Comparison of ENCODE assay signal across 8 cellular contexts in the genomic region with DNA sequence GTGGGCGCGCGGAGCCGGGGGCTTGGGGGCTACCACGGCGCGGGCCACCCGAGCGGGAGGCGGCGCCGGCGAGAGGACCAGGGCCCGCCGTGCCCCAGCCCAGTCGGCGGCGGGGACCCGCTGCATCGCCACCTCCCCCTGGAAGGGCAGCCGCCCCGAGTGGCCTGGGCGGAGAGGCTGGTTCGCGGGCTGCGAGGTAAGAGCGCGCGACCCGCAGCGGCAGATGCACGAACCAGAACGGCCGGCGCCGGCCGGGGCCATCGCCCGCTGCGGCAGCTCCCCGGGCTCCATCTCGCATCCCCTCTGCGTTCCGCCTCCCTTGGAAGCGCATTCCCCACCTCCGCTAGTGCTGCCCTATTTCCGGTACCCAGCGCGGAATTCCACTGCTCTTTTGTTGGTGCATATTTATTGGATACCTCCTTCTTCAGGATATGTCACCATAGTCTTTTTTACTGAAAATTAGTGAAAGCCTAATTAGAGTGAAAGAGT. TPM values are rescaled to one million over a fixed set of nuclear protein-coding genes. Genes with fewer than 3 reads are reported as not detected.
DNase-seq lines count a peak whose midpoint lies in the region; ATAC-seq, FAIRE-seq and TF ChIP-seq lines count a peak whose summit lies in the region.

No MANE protein-coding gene starts in this region.

- H3K27ac ChIP-seq in HCT116 (ENCODE audit: low read depth, low read length) (peak overlapping the region; percentile 67), endothelial cell of umbilical vein (ENCODE audit: insufficient read depth, low read depth, low read length) (peak overlapping the region; percentile 68), mesenchymal stem cell (ENCODE audit: low read length, poor library complexity, severe bottlenecking) (peak overlapping the region; percentile 29), substantia nigra (ENCODE audit: low read depth, low read length, poor library complexity, severe bottlenecking) (peak overlapping the region; percentile 81)

- H2AFZ ChIP-seq in HCT116 (ENCODE audit: low read depth, low read length, poor library complexity, severe bottlenecking), result no peak overlapping the region
- peak overlapping the region; percentile 79 for H2AFZ ChIP-seq in endothelial cell of umbilical vein (ENCODE audit: low read depth, low read length)
- peak overlapping the region; percentile 69 for H2AFZ ChIP-seq in mesenchymal stem cell (ENCODE audit: low read depth, low read length)

- RAD21 ChIA-PET in HCT116 (lab: Charles Lee; ENCODE audit: low non-redundant PET in 1 of 2, low total read pairs in 2 of 2, uncharacterized antibody in 2 of 2, unreplicated experiment in 2 of 2), result no interaction called here

- no TSS peak for BruUV-seq in HCT116 (replicated peaks; lab: Mats Ljungman, UMichigan)
- BruUV-seq in endothelial cell of umbilical vein (replicated peaks; lab: Mats Ljungman, UMichigan), result TSS peak; percentile 73

- TF ChIP-seq POLR2A in HCT116 (IDR thresholded peaks at IDR 0.05; ENCODE audit: borderline replicate concordance, extremely low read depth, insufficient read depth, insufficient read length), result no peak
- no peak for TF ChIP-seq POLR2A in endothelial cell of umbilical vein (IDR thresholded peaks at IDR 0.05; ENCODE audit: low read depth, low read length)

- intact Hi-C loops in HCT116 (cut with micrococcal nuclease) (no loop called here), endothelial cell of umbilical vein (cut with micrococcal nuclease) (loop anchor here (1.0 to 5.0 kb wide), 3 partner anchors 10 to 99 kb away; no protein-coding TSS in a partner anchor)

- H3K4me2 ChIP-seq in HCT116 (ENCODE audit: low read length), result peak overlapping the region; percentile 85
- peak overlapping the region; percentile 86 for H3K4me2 ChIP-seq in endothelial cell of umbilical vein (ENCODE audit: insufficient read depth, low read length)
- peak overlapping the region; percentile 81 for H3K4me2 ChIP-seq in mesenchymal stem cell (ENCODE audit: low read length, poor library complexity, severe bottlenecking)

- H3K79me2 ChIP-seq in HCT116 (ENCODE audit: insufficient read depth, low read length) (peaks cover 49% of the 10 kb centered on the region), endothelial cell of umbilical vein (ENCODE audit: control insufficient read depth, insufficient read depth, low read length) (peaks cover 51% of the 10 kb centered on the region)

- H3K4ac ChIP-seq in mesenchymal stem cell (ENCODE audit: low read depth in 1 of 2, low read length in 2 of 2), result peak overlapping the region; percentile 27 to 75

- H3K27me3 ChIP-seq in HCT116 (ENCODE audit: insufficient read depth, low read length) (no peaks in the 10 kb centered on the region), endothelial cell of umbilical vein (ENCODE audit: control insufficient read depth in 2 of 2, insufficient read depth in 2 of 2, low read length in 2 of 2) (no peaks in the 10 kb centered on the region), mesenchymal stem cell (ENCODE audit: control insufficient read depth in 1 of 2, insufficient read depth in 1 of 2, low read length in 2 of 2) (no peaks in the 10 kb centered on the region)

- no peaks in the 10 kb centered on the region for H3K36me3 ChIP-seq in HCT116 (ENCODE audit: control insufficient read depth in 1 of 2, insufficient read depth in 2 of 2, low read length in 2 of 2)
- H3K36me3 ChIP-seq in endothelial cell of umbilical vein (ENCODE audit: control insufficient read depth in 2 of 2, extremely low read depth in 1 of 2, insufficient read depth in 2 of 2, low read length in 2 of 2), result no peaks in the 10 kb centered on the region
- no peaks in the 10 kb centered on the region for H3K36me3 ChIP-seq in mesenchymal stem cell (ENCODE audit: control insufficient read depth in 1 of 2, insufficient read depth in 2 of 2, low read depth in 1 of 2, low read length in 2 of 2)

- peak overlapping the region in 1 of 2 experiments; percentile 93 for H3K14ac ChIP-seq in mesenchymal stem cell (ENCODE audit: low read length in 2 of 2)

- H3K9me1 ChIP-seq in endothelial cell of umbilical vein (replicated peaks; ENCODE audit: control insufficient read depth, extremely low read depth, insufficient read depth, low read length), result no peaks in the 10 kb centered on the region

- TF ChIP-seq CTCF in HCT116 (IDR thresholded peaks at IDR 0.05 in 2 of 3, conservative IDR thresholded peaks at IDR 0.05 in 1 of 3; ENCODE audit: borderline replicate concordance in 1 of 3, insufficient read depth in 1 of 3, low read depth in 2 of 3, low read length in 2 of 3), result no peak
- TF ChIP-seq CTCF in endothelial cell of umbilical vein (IDR thresholded peaks at IDR 0.05; ENCODE audit: extremely low read depth in 1 of 2, insufficient read depth in 1 of 2, low read depth in 1 of 2, low read length in 2 of 2), result no peak

- H3K79me1 ChIP-seq in mesenchymal stem cell (replicated peaks; ENCODE audit: low read length, poor library complexity, severe bottlenecking), result no peaks in the 10 kb centered on the region

- no peak for DNase-seq in activated CD4-positive, CD25-positive, alpha-beta regulatory T cell (lab: John Stamatoyannopoulos, UW)
- DNase-seq in HCT116 (ENCODE audit: low read depth, low spot score), result no peak
- peak; percentile 34 for DNase-seq in LoVo (ENCODE audit: low spot score)
- DNase-seq in activated CD4-positive, alpha-beta T cell treated with anti-CD3 and anti-CD28 coated beads for 48 hours, result peak; percentile 46
- peak; percentile 56 for DNase-seq in endothelial cell of umbilical vein (ENCODE audit: low read depth, low spot score)
- peak; percentile 62 for DNase-seq in mesenchymal stem cell
- peak in 39 of 49 donors; percentile 8 to 67 (median 35) for DNase-seq in substantia nigra (lab: John Stamatoyannopoulos, UW)

- peak overlapping the region; percentile 29 for H4K91ac ChIP-seq in mesenchymal stem cell (ENCODE audit: low read length)

- WGBS in mesenchymal stem cell, result 1% methylated on average over 32 of the region's 49 CpGs

- H4K20me1 ChIP-seq in HCT116 (ENCODE audit: insufficient read depth) (no peaks in the 10 kb centered on the region; the same call in 1 of the 2 replicates), endothelial cell of umbilical vein (replicated peaks; ENCODE audit: control insufficient read depth, extremely low read depth, insufficient read depth, low read length) (no peaks in the 10 kb centered on the region)

- peak overlapping the region; percentile 16 for H2BK15ac ChIP-seq in mesenchymal stem cell (ENCODE audit: low read depth, poor library complexity, severe bottlenecking)

- peak overlapping the region; percentile 67 for H2BK5ac ChIP-seq in mesenchymal stem cell (ENCODE audit: low read depth, low read length, poor library complexity, severe bottlenecking)

- ATAC-seq in activated CD4-positive, CD25-positive, alpha-beta regulatory T cell treated with anti-CD3 and anti-CD28 coated beads, Interleukin-2, amount 50 U/mL, for 24 hours, result peak; percentile 9 to 11
- peak; percentile 59 for ATAC-seq in HCT116

- H3K4me3 ChIP-seq in HCT116 (replicated peaks in 1 of 2; ENCODE audit: low read depth in 1 of 2, low read length in 2 of 2) (peak overlapping the region; percentile 64 to 73), endothelial cell of umbilical vein (replicated peaks in 1 of 3; ENCODE audit: insufficient read depth in 1 of 3, low read depth in 1 of 3, low read length in 3 of 3) (peak overlapping the region; percentile 66 to 89 (median 88)), mesenchymal stem cell (ENCODE audit: insufficient read depth in 1 of 2, low read depth in 1 of 2, low read length in 2 of 2) (peak overlapping the region; percentile 77 to 89)

- H2BK12ac ChIP-seq in mesenchymal stem cell (ENCODE audit: low read length in 2 of 2), result peak overlapping the region in 1 of 2 experiments; percentile 12

- POLR2A ChIA-PET in HCT116 (lab: Charles Lee), result no interaction called here
- POLR2A ChIA-PET in endothelial cell of umbilical vein (lab: Charles Lee), result no interaction called here

- peaks cover 5 to 18% of the 10 kb centered on the region in 2 experiments; a peak in 3 of 4 replicates for H3K4me1 ChIP-seq in HCT116 (ENCODE audit: control insufficient read depth in 1 of 2, insufficient read depth in 2 of 2, low read length in 2 of 2)
- H3K4me1 ChIP-seq in endothelial cell of umbilical vein (ENCODE audit: control insufficient read depth, extremely low read depth, insufficient read depth, low read length), result peaks cover 29% of the 10 kb centered on the region
- peaks cover 1% of the 10 kb centered on the region for H3K4me1 ChIP-seq in mesenchymal stem cell (ENCODE audit: control insufficient read depth, insufficient read depth, low read depth, low read length)

- FAIRE-seq in endothelial cell of umbilical vein (lab: Jason Lieb, UNC), result peak; percentile 83

- dilution Hi-C loops in endothelial cell of umbilical vein (cut with MboI; ENCODE audit: extremely low pct_ligation_motif_present, low sequenced_read_pairs), result no loop called here

- H2BK120ac ChIP-seq in mesenchymal stem cell (ENCODE audit: low read depth, low read length), result peak overlapping the region; percentile 80

- no peak overlapping the region for H2AK5ac ChIP-seq in mesenchymal stem cell (ENCODE audit: low read length, severe bottlenecking)

- H4K8ac ChIP-seq in mesenchymal stem cell (ENCODE audit: low read length), result peak overlapping the region; percentile 10

- no peaks in the 10 kb centered on the region for H3K9me2 ChIP-seq in HCT116 (ENCODE audit: insufficient read depth)

- peak overlapping the region; percentile 66 for H3K9ac ChIP-seq in HCT116 (ENCODE audit: low read length)
- peak overlapping the region; percentile 93 for H3K9ac ChIP-seq in endothelial cell of umbilical vein (replicated peaks; ENCODE audit: extremely low read depth, insufficient read depth, low read length)
- peak overlapping the region; percentile 90 for H3K9ac ChIP-seq in mesenchymal stem cell (ENCODE audit: low read length)

- peak overlapping the region; percentile 73 to 77 for H3K18ac ChIP-seq in mesenchymal stem cell (ENCODE audit: low read depth in 1 of 2, low read length in 2 of 2)

- H3K9me3 ChIP-seq in HCT116 (ENCODE audit: control insufficient read depth in 1 of 2, insufficient read depth in 1 of 2, low read depth in 1 of 2, low read length in 2 of 2) (no peaks in the 10 kb centered on the region), endothelial cell of umbilical vein (replicated peaks; ENCODE audit: control insufficient read depth, insufficient read depth, low read length) (no peaks in the 10 kb centered on the region), mesenchymal stem cell (ENCODE audit: control insufficient read depth, low read length) (no peaks in the 10 kb centered on the region)

- H3K23ac ChIP-seq in mesenchymal stem cell (ENCODE audit: low read length in 2 of 2), result peak overlapping the region in 1 of 2 experiments; percentile 2

- no peak for TF ChIP-seq RAD21 in HCT116 (IDR thresholded peaks at IDR 0.05; ENCODE audit: low read depth)

- CTCF ChIA-PET in HCT116 (lab: Charles Lee), result no interaction called here
- CTCF ChIA-PET in endothelial cell of umbilical vein (lab: Charles Lee), result interaction anchor here (1.0 to 2.8 kb wide), 3 partner anchors 25 to 204 kb away, joined by 4 to 15 read pairs (median 8); no protein-coding TSS in a partner anchor

RNA-seq across cellular contexts. Expression of a gene that starts 0.7 kb away (rescaled TPM):
- 10.1 TPM for total RNA-seq in HCT116 (2021; ENCODE audit: unreplicated experiment)
- 6.1 and 6.3 TPM in 2 replicates for polyA plus RNA-seq in HCT116 (2012)
- total RNA-seq in endothelial cell of umbilical vein, result 27.0 and 33.5 TPM in 2 replicates
- 15.2 and 23.1 TPM in 2 replicates for polyA plus RNA-seq in endothelial cell of umbilical vein
- polyA plus RNA-seq in endothelial cell of umbilical vein (2011; cell fraction: cytosol; rRNA removed), result 17.7 and 18.4 TPM in 2 replicates
- 114 and 154 TPM in 2 replicates for polyA plus RNA-seq in endothelial cell of umbilical vein (2011; cell fraction: nucleus; rRNA removed)
- 19.0 and 19.3 TPM in 2 replicates for polyA plus RNA-seq in endothelial cell of umbilical vein (2012)
- 69.5 and 73.2 TPM in 2 replicates for polyA minus RNA-seq in endothelial cell of umbilical vein
- polyA minus RNA-seq in endothelial cell of umbilical vein (2011; cell fraction: cytosol; rRNA and poly(A)+ RNA removed), result 4.4 TPM
- 71.2 and 90.9 TPM in 2 replicates for polyA minus RNA-seq in endothelial cell of umbilical vein (2011; cell fraction: nucleus; rRNA and poly(A)+ RNA removed)
- 32.4 TPM for polyA plus RNA-seq in mesenchymal stem cell (2013, experiment 1 of 2)
- polyA plus RNA-seq in mesenchymal stem cell (2013, experiment 2 of 2), result 32.9 TPM

RNA-seq across cellular contexts. Expression of a gene that starts 32.7 kb away (rescaled TPM):
- total RNA-seq in HCT116 (2021; ENCODE audit: unreplicated experiment), result 4.1 TPM
- polyA plus RNA-seq in HCT116 (2012), result 0.35 and 0.40 TPM in 2 replicates
- not detected in 2 replicates for total RNA-seq in endothelial cell of umbilical vein
- polyA plus RNA-seq in endothelial cell of umbilical vein, result not detected in 2 replicates
- polyA plus RNA-seq in endothelial cell of umbilical vein (2011; cell fraction: cytosol; rRNA removed), result not detected in 2 replicates
- not detected in 2 replicates for polyA plus RNA-seq in endothelial cell of umbilical vein (2011; cell fraction: nucleus; rRNA removed)
- polyA plus RNA-seq in endothelial cell of umbilical vein (2012), result not detected in 2 replicates
- not detected in 2 replicates for polyA minus RNA-seq in endothelial cell of umbilical vein
- polyA minus RNA-seq in endothelial cell of umbilical vein (2011; cell fraction: cytosol; rRNA and poly(A)+ RNA removed), result not detected
- polyA minus RNA-seq in endothelial cell of umbilical vein (2011; cell fraction: nucleus; rRNA and poly(A)+ RNA removed), result not detected in 2 replicates
- polyA plus RNA-seq in mesenchymal stem cell (2013, experiment 1 of 2), result 14.7 TPM
- 14.8 TPM for polyA plus RNA-seq in mesenchymal stem cell (2013, experiment 2 of 2)

Comparison
In these comparisons a context has a peak if more than half of its experiments do, and no peak if none do; other contexts are left out.
1. DNase-seq: peak in LoVo (single experiment), activated CD4-positive, alpha-beta T cell treated with anti-CD3 and anti-CD28 coated beads for 48 hours (single experiment), endothelial cell of umbilical vein (single experiment), mesenchymal stem cell (single experiment) and substantia nigra (39 of 49); none in activated CD4-positive, CD25-positive, alpha-beta regulatory T cell (0 of 4) and HCT116 (single experiment).
2. H3K27ac ChIP-seq: peak in every context shown above with its lines; median percentile 81 in substantia nigra; 68 in endothelial cell of umbilical vein; 67 in HCT116; 29 in mesenchymal stem cell.
3. Peak in every context shown above with its lines, with median percentiles within 50 percentile points of each other: H3K4me2 ChIP-seq, H3K4me3 ChIP-seq and H3K9ac ChIP-seq.